In genomic region chr6:31817133-31817928, GRCh38 we compare ENCODE assay signal across 6 cellular contexts. TPM values are rescaled to one million over a fixed set of nuclear protein-coding genes. Genes with fewer than 3 reads are reported as not detected.
DNase-seq lines count a peak whose midpoint lies in the region; ATAC-seq, FAIRE-seq and TF ChIP-seq lines count a peak whose summit lies in the region.
"Not testable (repeated sequence)": the region's sequence is repeated elsewhere in the genome, so short reads cannot be mapped to it uniquely, and the experiment has no call there.

No MANE protein-coding gene starts in this region.

- not testable (repeated sequence) for TF ChIP-seq CTCF in astrocyte (IDR thresholded peaks at IDR 0.05; ENCODE audit: insufficient read depth, low read depth, low read length); glutamatergic neuron (IDR thresholded peaks at IDR 0.05; ENCODE audit: partially characterized antibody, unreplicated experiment); natural killer cell (IDR thresholded peaks at IDR 0.05)

- not testable (repeated sequence) for H3K27me3 Mint-ChIP-seq in astrocyte (ENCODE audit: low read depth, unreplicated experiment); glutamatergic neuron (ENCODE audit: unreplicated experiment); natural killer cell (ENCODE audit: low read depth in 2 of 2)

- H3K4me1 Mint-ChIP-seq in astrocyte (ENCODE audit: low read depth, unreplicated experiment), result peaks cover 14% of the 10 kb centered on the region
- H3K4me1 Mint-ChIP-seq in glutamatergic neuron (ENCODE audit: low read depth, unreplicated experiment), result not testable (repeated sequence)
- peaks cover 37 to 38% of the 10 kb centered on the region in 2 donors for H3K4me1 Mint-ChIP-seq in natural killer cell

- not testable (repeated sequence) for H3K27me3 ChIP-seq in astrocyte (ENCODE audit: insufficient read depth, low read length)

- peak; percentile 16 to 39 (median 35) for ATAC-seq in natural killer cell

- H3K4me1 ChIP-seq in astrocyte (ENCODE audit: insufficient read depth, low read length), result peaks cover 18% of the 10 kb centered on the region

- intact Hi-C loops in natural killer cell (cut with micrococcal nuclease), result not testable (repeated sequence)

- H3K36me3 Mint-ChIP-seq in astrocyte (ENCODE audit: low read depth, unreplicated experiment); glutamatergic neuron (ENCODE audit: unreplicated experiment); natural killer cell: not testable (repeated sequence)

- not testable (repeated sequence) for H2AFZ ChIP-seq in astrocyte (ENCODE audit: low read depth, low read length)

- H3K4me3 Mint-ChIP-seq in astrocyte (ENCODE audit: unreplicated experiment) (peak overlapping the region; percentile 81), glutamatergic neuron (ENCODE audit: unreplicated experiment) (peak overlapping the region; percentile 77), natural killer cell (peak overlapping the region; percentile 92)

- not testable (repeated sequence) for FAIRE-seq in astrocyte (lab: Jason Lieb, UNC)

- H3K9me3 Mint-ChIP-seq in astrocyte (ENCODE audit: unreplicated experiment); natural killer cell: not testable (repeated sequence)
- H3K9me3 Mint-ChIP-seq in glutamatergic neuron (ENCODE audit: unreplicated experiment), result peaks cover 12% of the 10 kb centered on the region

- H3K27ac Mint-ChIP-seq in astrocyte (ENCODE audit: unreplicated experiment), result not testable (repeated sequence)
- H3K27ac Mint-ChIP-seq in glutamatergic neuron (ENCODE audit: unreplicated experiment) (peak overlapping the region; percentile 4), natural killer cell (peak overlapping the region; percentile 85 to 88)

- peak overlapping the region; percentile 42 for H3K4me3 ChIP-seq in GM08714 (ENCODE audit: low read length)
- peak overlapping the region; percentile 49 for H3K4me3 ChIP-seq in astrocyte (ENCODE audit: insufficient read depth, low read depth, low read length)

- peaks cover 16% of the 10 kb centered on the region for H4K20me1 ChIP-seq in astrocyte (ENCODE audit: insufficient read depth, low read length)

- peak overlapping the region; percentile 55 for H3K9ac ChIP-seq in astrocyte (ENCODE audit: low read length)

- H3K4me2 ChIP-seq in astrocyte (ENCODE audit: low read length), result peak overlapping the region; percentile 88

- peak; percentile 51 for DNase-seq in SIG-M5 treated with dmso at 0.1 percent for 504 hours (lab: John Stamatoyannopoulos, UW; ENCODE audit: unreplicated experiment)
- not testable (repeated sequence) for DNase-seq in astrocyte (ENCODE audit: low read depth); glutamatergic neuron; natural killer cell

- peaks cover 19% of the 10 kb centered on the region for H3K79me2 ChIP-seq in astrocyte (ENCODE audit: insufficient read depth, low read length)

- H3K36me3 ChIP-seq in astrocyte (ENCODE audit: insufficient read depth, low read length), result not testable (repeated sequence)

- not testable (repeated sequence) for H3K27ac ChIP-seq in astrocyte (ENCODE audit: low read depth, low read length)
- peak overlapping the region; percentile 84 for H3K27ac ChIP-seq in temporal lobe (ENCODE audit: low read depth, low read length)

- not testable (repeated sequence) for H3K9me3 ChIP-seq in astrocyte (ENCODE audit: insufficient read depth, low read depth, low read length)

RNA-seq across cellular contexts. Expression of gene HSPA1A, which starts 2.0 kb away (rescaled TPM):
- total RNA-seq in astrocyte (52.6 and 52.7 TPM in 2 replicates), glutamatergic neuron (ENCODE audit: unreplicated experiment) (54.3 TPM), natural killer cell (10 to 100 TPM; 24.4 to 34.6 (median 34.5) TPM), temporal lobe (351 TPM)

RNA-seq across cellular contexts. Expression of gene HSPA1L, which starts 2.2 kb away (rescaled TPM):
- 0.98 and 1.1 TPM in 2 replicates for total RNA-seq in astrocyte
- 2.5 TPM for total RNA-seq in glutamatergic neuron (ENCODE audit: unreplicated experiment)
- total RNA-seq in natural killer cell, result 1 to 10 TPM; 2.0 to 4.5 (median 3.6) TPM
- total RNA-seq in temporal lobe, result 3.7 TPM

RNA-seq across cellular contexts. Expression of gene HSPA1B, which starts 10.2 kb away (rescaled TPM):
- total RNA-seq in astrocyte (64.9 and 77.2 TPM in 2 replicates), glutamatergic neuron (ENCODE audit: unreplicated experiment) (93.9 TPM), natural killer cell (100 to 1,000 TPM in 1 of 3 donors, 10 to 100 TPM in 1, 1 to 10 TPM in 1; 8.5 to 112 (median 15.3) TPM), temporal lobe (543 TPM)

RNA-seq across cellular contexts. Expression of gene LSM2, which starts 10.6 kb away (rescaled TPM):
- total RNA-seq in astrocyte (43.8 and 44.0 TPM in 2 replicates), glutamatergic neuron (ENCODE audit: unreplicated experiment) (68.2 TPM), natural killer cell (10 to 100 TPM; 28.1 to 34.9 (median 29.2) TPM), temporal lobe (10.3 TPM)

RNA-seq across cellular contexts. Expression of gene VARS1, which starts 21.8 kb away (rescaled TPM):
- total RNA-seq in astrocyte (94.8 and 96.3 TPM in 2 replicates), glutamatergic neuron (ENCODE audit: unreplicated experiment) (204 TPM), natural killer cell (10 to 100 TPM; 45.2 to 58.6 (median 49.2) TPM), temporal lobe (41.1 TPM)
